In the genomic region with DNA sequence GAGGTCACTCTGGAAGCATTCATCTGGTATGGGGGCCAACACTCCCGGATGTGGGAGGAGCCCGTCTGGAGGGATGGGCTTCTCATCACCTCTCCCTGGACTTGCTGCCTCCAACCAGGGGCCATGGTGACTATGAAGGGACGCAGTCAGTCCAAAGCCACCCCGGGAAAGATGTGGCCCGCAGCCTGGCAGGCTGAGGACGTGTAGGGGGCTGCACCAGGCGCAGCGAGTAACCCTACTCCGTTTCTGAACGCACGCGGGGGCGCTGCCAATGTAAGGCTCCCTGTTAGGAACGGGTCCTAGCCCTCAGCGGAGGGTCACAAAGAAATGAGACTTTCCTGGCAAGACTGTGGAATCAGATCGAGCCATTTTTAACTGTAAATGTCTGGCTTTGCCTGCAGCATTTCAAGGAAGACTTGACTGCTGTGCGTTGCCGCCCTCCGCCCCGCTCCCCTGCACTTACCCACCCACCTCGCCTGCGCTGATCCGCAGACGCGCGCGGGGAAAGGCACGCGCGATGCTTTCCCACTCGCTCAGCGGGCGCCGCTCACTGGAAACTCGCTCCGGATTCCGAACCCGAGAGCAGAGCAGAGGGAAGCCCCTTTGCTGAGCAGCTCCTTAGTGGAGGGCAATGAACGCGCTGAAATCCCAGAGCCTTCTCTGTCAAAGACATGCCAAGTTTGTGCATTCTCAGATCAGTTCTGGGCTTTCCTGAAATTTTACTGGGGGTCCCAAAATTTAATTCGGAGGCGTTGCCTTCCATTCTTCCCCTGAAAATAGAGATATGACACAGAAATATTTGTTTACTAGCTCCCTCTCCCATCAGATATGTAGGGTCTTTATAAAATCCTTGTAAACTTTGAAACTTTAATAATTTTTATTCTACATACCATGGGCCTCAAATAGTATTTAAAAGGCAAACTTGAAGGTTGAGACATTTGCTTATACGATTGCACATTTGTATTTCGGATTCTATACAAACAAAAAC, we compare ENCODE assay signal across 1 cellular context.
TF ChIP-seq lines count a peak whose summit lies in the region.

No MANE protein-coding gene starts in this region.

TF ChIP-seq in HEK293, 187 proteins besides CTCF, POLR2A, EP300 and RAD21 (continued from another document):
- TF ChIP-seq ZBTB11 (tag by site-specific recombination; conservative IDR thresholded peaks at IDR 0.05; ENCODE audit: low read depth) (no peak), SCRT2 (tag by site-specific recombination; IDR thresholded peaks at IDR 0.05) (no peak), ZBTB26 (tag by site-specific recombination; optimal IDR thresholded peaks at IDR 0.05) (peak; percentile 81), MEIS1 (CRISPR knock-in tag; IDR thresholded peaks at IDR 0.05; ENCODE audit: borderline replicate concordance) (no peak), ZNF292 (tag by site-specific recombination; IDR thresholded peaks at IDR 0.05; ENCODE audit: borderline replicate concordance, low read depth) (no peak), ZNF175 (tag by site-specific recombination; IDR thresholded peaks at IDR 0.05) (no peak), ZBTB17 (tag by site-specific recombination; IDR thresholded peaks at IDR 0.05) (peak; percentile 80), ZIC2 (tag by site-specific recombination; IDR thresholded peaks at IDR 0.05) (peak; percentile 38), ZNF211 (tag by site-specific recombination; IDR thresholded peaks at IDR 0.05; ENCODE audit: low read depth) (no peak), SP3 (tag by site-specific recombination; IDR thresholded peaks at IDR 0.05) (peak; percentile 70), ZNF571 (tag by site-specific recombination; IDR thresholded peaks at IDR 0.05) (no peak), ZNF302 (tag by site-specific recombination; IDR thresholded peaks at IDR 0.05; ENCODE audit: low read depth) (no peak), FEZF1 (tag by site-specific recombination; IDR thresholded peaks at IDR 0.05) (no peak), ZNF600 (tag by site-specific recombination; IDR thresholded peaks at IDR 0.05) (peak; percentile 68; the same call in 1 of the 2 replicates), ZNF18 (tag by site-specific recombination; IDR thresholded peaks at IDR 0.05) (no peak), EGR2 (tag by site-specific recombination; IDR thresholded peaks at IDR 0.05; ENCODE audit: low read depth) (no peak), ZNF791 (tag by site-specific recombination; IDR thresholded peaks at IDR 0.05) (no peak), YY1 (tag by site-specific recombination; IDR thresholded peaks at IDR 0.05) (0 out of 2 replicates have a peak, but pooled peaks have one; percentile 16), ZNF548 (tag by site-specific recombination; IDR thresholded peaks at IDR 0.05) (no peak)
TF ChIP-seq in HEK293: peak in this region for 26.
